ENCODE assay signal across 1 cellular context in genomic region chr2:97718942-97719341, GRCh38.
TF ChIP-seq lines count a peak whose summit lies in the region.

No MANE protein-coding gene starts in this region.

TF ChIP-seq in GM12878, 131 proteins besides CTCF, POLR2A, EP300 and RAD21:
- TF ChIP-seq IRF5 (IDR thresholded peaks at IDR 0.05; ENCODE audit: borderline replicate concordance), result no peak
- TF ChIP-seq MYB (IDR thresholded peaks at IDR 0.05; ENCODE audit: borderline replicate concordance, low read depth, low read length), result no peak
- TF ChIP-seq TAF1 (IDR thresholded peaks at IDR 0.05; ENCODE audit: borderline replicate concordance, low read depth, low read length), result no peak
- no peak for TF ChIP-seq BACH1 (IDR thresholded peaks at IDR 0.05; ENCODE audit: borderline replicate concordance)
- TF ChIP-seq NR2C2 (IDR thresholded peaks at IDR 0.05; ENCODE audit: borderline replicate concordance, control insufficient read depth, insufficient read length, low read depth), result no peak
- TF ChIP-seq PBX3 (IDR thresholded peaks at IDR 0.05; ENCODE audit: insufficient replicate concordance, low read depth, low read length), result no peak
- TF ChIP-seq CEBPZ (IDR thresholded peaks at IDR 0.05; ENCODE audit: low read depth, low read length), result no peak
- no peak for TF ChIP-seq JUND (IDR thresholded peaks at IDR 0.05; ENCODE audit: low read depth, low read length)
- TF ChIP-seq BMI1 (IDR thresholded peaks at IDR 0.05; ENCODE audit: borderline replicate concordance), result no peak
- TF ChIP-seq NFXL1 (IDR thresholded peaks at IDR 0.05; ENCODE audit: borderline replicate concordance), result no peak
- TF ChIP-seq ZBED1 (IDR thresholded peaks at IDR 0.05; ENCODE audit: borderline replicate concordance), result no peak
- no peak for TF ChIP-seq POU2F2 (IDR thresholded peaks at IDR 0.05; ENCODE audit: borderline replicate concordance, low read depth, low read length)
- TF ChIP-seq IRF3 (IDR thresholded peaks at IDR 0.05), result no peak
- no peak for TF ChIP-seq ATF7 (IDR thresholded peaks at IDR 0.05; ENCODE audit: low read depth)
- no peak for TF ChIP-seq PAX8 (IDR thresholded peaks at IDR 0.05)
- TF ChIP-seq ZNF274 (IDR thresholded peaks at IDR 0.05; ENCODE audit: insufficient read depth, insufficient read length), result no peak
- TF ChIP-seq HCFC1 (IDR thresholded peaks at IDR 0.05; ENCODE audit: low read length), result no peak
